In the genomic region with DNA sequence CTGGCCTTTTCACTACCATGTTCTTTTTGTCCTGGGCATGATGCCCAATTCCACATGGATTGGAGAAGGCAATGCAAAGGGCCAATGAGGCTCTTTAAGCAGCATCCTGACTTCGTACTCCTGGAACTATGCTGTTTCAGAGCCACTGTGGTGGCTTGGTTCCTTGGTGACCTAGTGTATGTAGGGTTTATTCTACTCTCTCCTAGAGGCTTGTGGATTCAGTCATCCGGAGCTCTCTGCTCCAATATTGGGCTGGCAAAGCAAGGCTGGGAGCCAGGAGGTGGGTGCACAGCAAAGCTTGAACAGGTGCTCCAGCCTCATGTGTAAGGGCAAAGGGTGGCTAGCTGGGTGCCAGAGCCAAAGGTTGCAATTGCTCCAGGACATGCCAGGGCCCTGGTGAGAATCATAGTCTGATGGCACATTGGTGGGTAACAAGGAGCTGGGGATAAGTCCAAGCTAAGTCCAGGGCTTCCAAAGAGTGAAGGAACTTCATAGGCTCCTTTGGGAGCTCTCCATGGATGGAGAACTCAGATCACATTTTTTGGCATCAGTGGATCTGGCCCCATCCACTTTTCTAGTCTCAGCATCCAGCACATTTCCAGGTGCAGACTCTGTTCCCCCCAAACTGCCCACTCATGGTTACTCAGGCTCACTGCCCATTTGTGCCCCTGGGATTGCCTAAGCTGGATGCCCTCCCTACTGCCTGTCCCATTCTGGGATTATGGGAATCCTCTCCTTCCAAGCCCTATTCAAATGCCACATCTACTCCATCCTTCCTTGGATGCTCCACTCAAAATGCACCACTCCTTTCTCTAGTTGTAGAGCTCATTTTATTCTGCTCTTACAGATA, we compare ENCODE assay signal across 19 cellular contexts.
DNase-seq lines count a peak whose midpoint lies in the region; ATAC-seq and TF ChIP-seq lines count a peak whose summit lies in the region.
"Had no signal": no experiment of that assay in that cellular context is flagged by ENCODE, and none has a peak within 500 bp of the region (broad histone marks: within the 10 kb centered on the region; RNA-seq: fewer than 3 reads in every experiment).

No MANE protein-coding gene starts in this region.

- in situ Hi-C loops in IMR-90 (cut with MboI; ENCODE audit: low sequenced_read_pairs), result no loop called here

- H3K4me2 ChIP-seq in IMR-90 (ENCODE audit: low read depth, low read length), result no peak overlapping the region
- H3K4me2 ChIP-seq: A549 had no signal

- peak overlapping the region; percentile 21 for H2AFZ ChIP-seq in IMR-90 (replicated peaks; ENCODE audit: low read length, poor library complexity)

- H3K27me3 ChIP-seq in IMR-90 (ENCODE audit: control insufficient read depth, insufficient read depth, low read length) (no peaks in the 10 kb centered on the region), thyroid gland (no peaks in the 10 kb centered on the region)
- H3K27me3 ChIP-seq: BLaER1 treated with 17β-estradiol and CSF1 and Interleukin-3, amounts not matched to agents 10 nM and 100 nM had no signal

- H3K4me1 Mint-ChIP-seq in activated CD4-positive, alpha-beta T cell treated with anti-CD3 and anti-CD28 coated beads, Interleukin-2, amount 10 ng/mL, durations not matched to agents 24 days and 14 days, result no peaks in the 10 kb centered on the region
- H3K4me1 Mint-ChIP-seq: B cell had no signal

- H2AK9ac ChIP-seq in IMR-90 (replicated peaks; ENCODE audit: low read depth, low read length, poor library complexity), result no peak overlapping the region

- BruUV-seq in IMR-90 (replicated peaks; lab: Mats Ljungman, UMichigan), result no TSS peak

- no peaks in the 10 kb centered on the region for H3K36me3 ChIP-seq in IMR-90 (ENCODE audit: control insufficient read depth, insufficient read depth, low read length)
- H3K36me3 ChIP-seq in thyroid gland, result no peaks in the 10 kb centered on the region
- H3K36me3 ChIP-seq: BLaER1 treated with 17β-estradiol and CSF1 and Interleukin-3, amounts not matched to agents 10 nM and 100 nM had no signal

- H3K9me3 Mint-ChIP-seq in activated CD4-positive, alpha-beta T cell treated with anti-CD3 and anti-CD28 coated beads, Interleukin-2, amount 10 ng/mL, durations not matched to agents 24 days and 14 days, result no peaks in the 10 kb centered on the region
- H3K9me3 Mint-ChIP-seq: CD4-positive, alpha-beta T cell; CD8-positive, alpha-beta T cell had no signal

- H2BK15ac ChIP-seq in IMR-90 (ENCODE audit: low read depth, low read length), result no peak overlapping the region

- no peak overlapping the region for H4K91ac ChIP-seq in IMR-90 (ENCODE audit: insufficient read depth, low read depth, low read length)

- peak; percentile 16 for DNase-seq in activated CD4-positive, alpha-beta T cell treated with anti-CD3 and anti-CD28 coated beads, Interleukin-2, amount 10 ng/mL, durations not matched to agents 24 days and 14 days
- no peak for DNase-seq in activated CD4-positive, alpha-beta T cell treated with anti-CD3 and anti-CD28 coated beads for 1 hour
- DNase-seq in IMR-90 (no peak), left lobe of liver (ENCODE audit: low spot score) (peak; percentile 77), thyroid gland (peak; percentile 20 to 36), omental fat pad (ENCODE audit: low spot score) (no peak)
- no peak for DNase-seq in stimulated activated CD4-positive, alpha-beta T cell treated with anti-CD3 and anti-CD28 coated beads, Interleukin-15, amount 100 ng/mL, for 24 hours
- DNase-seq: AML-193; Caco-2; Calu3; CD4-positive, alpha-beta T cell; CD8-positive, alpha-beta T cell; DMS79 treated with DMSO at 0.1 percent for 48 hours; GF-D8 had no signal

- no peak overlapping the region for H3K56ac ChIP-seq in IMR-90 (ENCODE audit: extremely low read depth, insufficient read depth, low read length)

- H3K4me3 Mint-ChIP-seq in activated CD4-positive, alpha-beta T cell treated with anti-CD3 and anti-CD28 coated beads, Interleukin-2, amount 10 ng/mL, durations not matched to agents 24 days and 14 days, result no peak overlapping the region
- H3K4me3 Mint-ChIP-seq: B cell; CD4-positive, alpha-beta T cell; CD8-positive, alpha-beta T cell had no signal

- no peak overlapping the region for H3K4ac ChIP-seq in IMR-90 (ENCODE audit: low read depth, low read length)

- intact Hi-C loops in activated CD4-positive, alpha-beta T cell treated with anti-CD3 and anti-CD28 coated beads, Interleukin-2, amount 10 ng/mL, durations not matched to agents 24 days and 14 days (cut with micrococcal nuclease), result no loop called here
- intact Hi-C loops in IMR-90 (cut with micrococcal nuclease) (no loop called here), thyroid gland (cut with DNase I) (no loop called here)

- no peak overlapping the region for H3K18ac ChIP-seq in IMR-90 (ENCODE audit: low read depth, low read length)

- H3K4me3 ChIP-seq in IMR-90 (ENCODE audit: insufficient read depth, low read depth, low read length) (no peak overlapping the region), thyroid gland (replicated peaks in 1 of 3) (no peak overlapping the region)
- H3K4me3 ChIP-seq: A549; BLaER1 treated with 17β-estradiol and CSF1 and Interleukin-3, amounts not matched to agents 10 nM and 100 nM had no signal

- H2BK20ac ChIP-seq in IMR-90 (ENCODE audit: low read depth, low read length), result no peak overlapping the region

- H3K79me1 ChIP-seq in IMR-90 (ENCODE audit: low read depth in 1 of 2, low read length in 2 of 2), result no peaks in the 10 kb centered on the region

- ATAC-seq in IMR-90 (ENCODE audit: low read depth) (no peak), left lobe of liver (peak; percentile 95), omental fat pad (ENCODE audit: low FRiP score) (no peak)
- ATAC-seq: A549; CD8-positive, alpha-beta T cell had no signal

- no peaks in the 10 kb centered on the region for H3K9me1 ChIP-seq in IMR-90 (ENCODE audit: insufficient read depth, low read length)

- H2AK5ac ChIP-seq in IMR-90 (ENCODE audit: low read depth, low read length), result no peak overlapping the region

- dilution Hi-C loops in IMR-90 (cut with HindIII; ENCODE audit: low sequenced_read_pairs, unreplicated experiment), result no loop called here

- H2BK120ac ChIP-seq in IMR-90 (ENCODE audit: low read depth, low read length), result no peak overlapping the region

- H3K14ac ChIP-seq in IMR-90 (replicated peaks; ENCODE audit: low read depth, low read length), result no peak overlapping the region

- H3K36me3 Mint-ChIP-seq in activated CD4-positive, alpha-beta T cell treated with anti-CD3 and anti-CD28 coated beads, Interleukin-2, amount 10 ng/mL, durations not matched to agents 24 days and 14 days (ENCODE audit: low read depth), result no peaks in the 10 kb centered on the region
- H3K36me3 Mint-ChIP-seq: CD8-positive, alpha-beta T cell had no signal

- no peak overlapping the region for H2BK5ac ChIP-seq in IMR-90 (ENCODE audit: low read depth, low read length, poor library complexity, severe bottlenecking)

- H4K5ac ChIP-seq in IMR-90 (ENCODE audit: low read depth, low read length), result no peak overlapping the region

- H3K27ac ChIP-seq in IMR-90 (ENCODE audit: insufficient read depth, low read length) (no peak overlapping the region), thyroid gland (no peak overlapping the region)
- H3K27ac ChIP-seq: 22Rv1; A549; BLaER1 treated with 17β-estradiol and CSF1 and Interleukin-3, amounts not matched to agents 10 nM and 100 nM; C4-2B had no signal

- TF ChIP-seq RAD21 in IMR-90 (IDR thresholded peaks at IDR 0.05; ENCODE audit: low read length), result no peak

- no peak overlapping the region for H3K9ac ChIP-seq in IMR-90 (ENCODE audit: low read depth, low read length)
- H3K9ac ChIP-seq: BLaER1 treated with 17β-estradiol and CSF1 and Interleukin-3, amounts not matched to agents 10 nM and 100 nM had no signal

- H3K9me3 ChIP-seq in IMR-90 (ENCODE audit: control insufficient read depth, insufficient read depth, low read length) (no peaks in the 10 kb centered on the region), thyroid gland (no peaks in the 10 kb centered on the region)
- H3K9me3 ChIP-seq: A549; BLaER1 treated with 17β-estradiol and CSF1 and Interleukin-3, amounts not matched to agents 10 nM and 100 nM; Caco-2 had no signal

- H3K4me1 ChIP-seq in IMR-90 (ENCODE audit: control insufficient read depth, insufficient read depth, low read length) (no peaks in the 10 kb centered on the region), thyroid gland (peaks cover 0 to 8% of the 10 kb centered on the region in 2 donors)
- H3K4me1 ChIP-seq: A549, Caco-2 had no signal

- no peak overlapping the region for H3K27ac Mint-ChIP-seq in activated CD4-positive, alpha-beta T cell treated with anti-CD3 and anti-CD28 coated beads, Interleukin-2, amount 10 ng/mL, durations not matched to agents 24 days and 14 days
- H3K27ac Mint-ChIP-seq: B cell; CD4-positive, alpha-beta T cell; CD8-positive, alpha-beta T cell had no signal

- H3K27me3 Mint-ChIP-seq in activated CD4-positive, alpha-beta T cell treated with anti-CD3 and anti-CD28 coated beads, Interleukin-2, amount 10 ng/mL, durations not matched to agents 24 days and 14 days, result no peaks in the 10 kb centered on the region

- POLR2A ChIA-PET in IMR-90 (lab: Charles Lee; ENCODE audit: unreplicated experiment), result no interaction called here

- WGBS in IMR-90 (ENCODE audit: extremely low coverage in 2 of 2, insufficient read length in 1 of 2), 2 experiments, result 17% methylated on average over 1 of the region's 2 CpGs; no CpG with 5 or more reads in 1 of the 2 experiments
- 32 to 47% methylated on average over 2 of the region's 2 CpGs for WGBS in thyroid gland, 2 donors

- H4K8ac ChIP-seq in IMR-90 (ENCODE audit: low read depth in 2 of 2, low read length in 2 of 2), result no peak overlapping the region

- no peaks in the 10 kb centered on the region for H4K20me1 ChIP-seq in IMR-90 (ENCODE audit: insufficient read depth, low read length)
- H4K20me1 ChIP-seq: BLaER1 treated with 17β-estradiol and CSF1 and Interleukin-3, amounts not matched to agents 10 nM and 100 nM had no signal

- no peak overlapping the region for H3K23ac ChIP-seq in IMR-90 (ENCODE audit: low read depth, low read length)

- CTCF ChIA-PET in IMR-90 (lab: Yijun Ruan, JAX), result no interaction called here

- TF ChIP-seq POLR2A in IMR-90 (IDR thresholded peaks at IDR 0.05; ENCODE audit: low read depth, low read length) (no peak), thyroid gland (IDR thresholded peaks at IDR 0.05) (no peak)

- TF ChIP-seq CTCF in IMR-90 (conservative IDR thresholded peaks at IDR 0.05; ENCODE audit: low read depth, low read length) (no peak), thyroid gland (IDR thresholded peaks at IDR 0.05) (no peak), omental fat pad (IDR thresholded peaks at IDR 0.05) (no peak)

TF ChIP-seq in IMR-90, 13 proteins besides CTCF, POLR2A, EP300 and RAD21 (continues in another document):
- TF ChIP-seq CEBPB (IDR thresholded peaks at IDR 0.05; ENCODE audit: low read depth, low read length) (no peak), SMC3 (IDR thresholded peaks at IDR 0.05; ENCODE audit: low read depth, low read length) (no peak), RFX5 (IDR thresholded peaks at IDR 0.05; ENCODE audit: low read depth, low read length) (no peak), CHD1 (IDR thresholded peaks at IDR 0.05; ENCODE audit: low read depth, low read length) (no peak), MAFK (IDR thresholded peaks at IDR 0.05; ENCODE audit: low read depth, low read length) (no peak)

Comparison
In these comparisons a context has a peak if more than half of its experiments do, and no peak if none do; other contexts are left out.
1. DNase-seq: peak in activated CD4-positive, alpha-beta T cell treated with anti-CD3 and anti-CD28 coated beads, Interleukin-2, amount 10 ng/mL, durations not matched to agents 24 days and 14 days (single experiment), left lobe of liver (single experiment) and thyroid gland (2 of 2); none in activated CD4-positive, alpha-beta T cell treated with anti-CD3 and anti-CD28 coated beads for 1 hour (single experiment), IMR-90 (single experiment), stimulated activated CD4-positive, alpha-beta T cell treated with anti-CD3 and anti-CD28 coated beads, Interleukin-15, amount 100 ng/mL, for 24 hours (single experiment) and omental fat pad (single experiment).